ENCODE assay signal across 31 cellular contexts in the genomic region with DNA sequence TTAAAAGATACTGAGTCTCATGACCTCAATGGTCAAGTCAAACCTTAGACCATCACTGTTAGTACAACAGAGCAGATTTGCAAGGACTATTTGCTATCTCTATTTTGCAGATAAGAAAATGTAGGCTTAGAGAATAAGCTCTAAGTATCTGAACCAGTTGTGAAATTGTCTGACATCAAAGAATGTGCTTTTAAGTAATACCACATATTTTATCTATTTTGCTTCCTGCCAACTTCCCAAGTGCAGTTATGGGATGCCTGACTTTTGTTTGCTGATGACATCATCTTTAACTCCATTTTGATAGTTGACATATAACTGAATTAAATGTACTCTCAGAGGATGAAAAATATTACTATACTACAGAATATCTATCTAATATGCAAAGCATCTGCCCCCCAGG.
"Had no signal": no experiment of that assay in that cellular context is flagged by ENCODE, and none has a peak within 500 bp of the region (broad histone marks: within the 10 kb centered on the region; RNA-seq: fewer than 3 reads in every experiment).

No MANE protein-coding gene starts in this region.

- H3K36me3 Mint-ChIP-seq: activated naive CD8-positive, alpha-beta T cell; naive B cell had no signal

- H3K4me3 Mint-ChIP-seq: activated CD4-positive, alpha-beta T cell treated with anti-CD3 and anti-CD28 coated beads, Interleukin-2, amount 10 ng/mL, durations not matched to agents 7 days and 5 days; activated CD8-positive, alpha-beta T cell treated with anti-CD3 and anti-CD28 coated beads for 36 hours; activated naive CD8-positive, alpha-beta T cell; activated T-cell treated with anti-CD3 and anti-CD28 coated beads, Interleukin-2, amount 50 U/mL, for 4 hours; activated T-helper 17 cell treated with anti-CD3 and anti-CD28 coated beads, Interleukin-2, amount 50 U/mL, for 72 hours; dendritic cell treated with granulocyte-macrophage colony-stimulating factor and Interleukin-4, amounts not matched to agents 40 ng/mL and 50 ng/mL, for 4 days; endodermal cell; naive B cell; T-helper 1 cell treated with Interleukin-12 subunit alpha and Interleukin-12 subunit beta and Interleukin-4 antibody, amounts not matched to agents 30 μg/mL and 1 μg/mL, for 36 hours had no signal

- H3K9ac ChIP-seq: parathyroid adenoma had no signal

- H3K27me3 ChIP-seq: adrenal gland, ascending aorta, brain microvascular endothelial cell, gastrocnemius medialis, tibial artery, upper lobe of right lung had no signal

- H3K36me3 ChIP-seq: adrenal gland, ascending aorta, brain microvascular endothelial cell, gastrocnemius medialis, suprapubic skin, tibial artery, upper lobe of right lung had no signal

- H3K27me3 Mint-ChIP-seq: dendritic cell treated with granulocyte-macrophage colony-stimulating factor and Interleukin-4, amounts not matched to agents 40 ng/mL and 50 ng/mL, for 4 days had no signal

- H3K4me3 ChIP-seq: adrenal gland, ascending aorta, gastrocnemius medialis, psoas muscle, suprapubic skin, tibial artery, upper lobe of right lung had no signal

- H3K4me1 Mint-ChIP-seq: endodermal cell, naive B cell had no signal

- H3K27ac Mint-ChIP-seq: activated CD4-positive, alpha-beta T cell treated with anti-CD3 and anti-CD28 coated beads, Interleukin-2, amount 10 ng/mL, durations not matched to agents 7 days and 5 days; activated CD8-positive, alpha-beta T cell treated with anti-CD3 and anti-CD28 coated beads for 36 hours; activated naive CD8-positive, alpha-beta T cell; activated T-helper 17 cell treated with anti-CD3 and anti-CD28 coated beads, Interleukin-2, amount 50 U/mL, for 72 hours; dendritic cell treated with granulocyte-macrophage colony-stimulating factor and Interleukin-4, amounts not matched to agents 40 ng/mL and 50 ng/mL, for 4 days; endodermal cell; naive B cell; T-helper 1 cell treated with Interleukin-12 subunit alpha and Interleukin-12 subunit beta and Interleukin-4 antibody, amounts not matched to agents 30 μg/mL and 1 μg/mL, for 36 hours had no signal

- DNase-seq: activated CD4-positive, alpha-beta T cell treated with anti-CD3 and anti-CD28 coated beads for 1 hour; activated CD4-positive, alpha-beta T cell treated with anti-CD3 and anti-CD28 coated beads, Interleukin-2, amount 10 ng/mL, durations not matched to agents 7 days and 5 days; activated CD8-positive, alpha-beta T cell treated with anti-CD3 and anti-CD28 coated beads for 36 hours; activated T-cell treated with anti-CD3 and anti-CD28 coated beads, Interleukin-2, amount 50 U/mL, for 4 hours; adrenal gland; brain microvascular endothelial cell; central memory CD4-positive, alpha-beta T cell; endodermal cell; gastrocnemius medialis; glutamatergic neuron; left cardiac atrium; left ventricle myocardium superior; mammary epithelial cell; naive B cell; nucleus accumbens; psoas muscle; stimulated activated CD4-positive, alpha-beta T cell treated with anti-CD3 and anti-CD28 coated beads, Interleukin-15, amount 100 ng/mL, for 24 hours; stimulated activated CD4-positive, alpha-beta T cell treated with anti-CD3 and anti-CD28 coated beads, Interleukin-2, amount 100 ng/mL, for 24 hours; stimulated activated naive CD4-positive, alpha-beta T cell; SW 1271; T-helper 9 cell; tibial artery; upper lobe of right lung had no signal

- H3K9me3 Mint-ChIP-seq: activated CD8-positive, alpha-beta T cell treated with anti-CD3 and anti-CD28 coated beads for 36 hours; activated T-cell treated with anti-CD3 and anti-CD28 coated beads, Interleukin-2, amount 50 U/mL, for 4 hours; activated T-helper 17 cell treated with anti-CD3 and anti-CD28 coated beads, Interleukin-2, amount 50 U/mL, for 72 hours; dendritic cell treated with granulocyte-macrophage colony-stimulating factor and Interleukin-4, amounts not matched to agents 40 ng/mL and 50 ng/mL, for 4 days; endodermal cell had no signal

- H2AFZ ChIP-seq: parathyroid adenoma had no signal

- H3K4me1 ChIP-seq: ascending aorta, gastrocnemius medialis, parathyroid adenoma, psoas muscle, suprapubic skin, tibial artery, upper lobe of right lung had no signal

- H3K79me2 ChIP-seq: parathyroid adenoma had no signal

- H3K9me3 ChIP-seq: adrenal gland, ascending aorta, gastrocnemius medialis, psoas muscle, suprapubic skin, tibial artery, upper lobe of right lung had no signal

- H3K27ac ChIP-seq: adrenal gland, ascending aorta, brain microvascular endothelial cell, gastrocnemius medialis, parathyroid adenoma, psoas muscle, suprapubic skin, tibial artery, upper lobe of right lung had no signal

- ATAC-seq: activated CD8-positive, alpha-beta T cell treated with anti-CD3 and anti-CD28 coated beads for 36 hours; activated T-cell treated with anti-CD3 and anti-CD28 coated beads, Interleukin-2, amount 50 U/mL, for 4 hours; activated T-helper 17 cell treated with anti-CD3 and anti-CD28 coated beads, Interleukin-2, amount 50 U/mL, for 72 hours; esophagus mucosa; gastrocnemius medialis; left ventricle myocardium superior; psoas muscle; upper lobe of right lung had no signal
